In the genomic region with DNA sequence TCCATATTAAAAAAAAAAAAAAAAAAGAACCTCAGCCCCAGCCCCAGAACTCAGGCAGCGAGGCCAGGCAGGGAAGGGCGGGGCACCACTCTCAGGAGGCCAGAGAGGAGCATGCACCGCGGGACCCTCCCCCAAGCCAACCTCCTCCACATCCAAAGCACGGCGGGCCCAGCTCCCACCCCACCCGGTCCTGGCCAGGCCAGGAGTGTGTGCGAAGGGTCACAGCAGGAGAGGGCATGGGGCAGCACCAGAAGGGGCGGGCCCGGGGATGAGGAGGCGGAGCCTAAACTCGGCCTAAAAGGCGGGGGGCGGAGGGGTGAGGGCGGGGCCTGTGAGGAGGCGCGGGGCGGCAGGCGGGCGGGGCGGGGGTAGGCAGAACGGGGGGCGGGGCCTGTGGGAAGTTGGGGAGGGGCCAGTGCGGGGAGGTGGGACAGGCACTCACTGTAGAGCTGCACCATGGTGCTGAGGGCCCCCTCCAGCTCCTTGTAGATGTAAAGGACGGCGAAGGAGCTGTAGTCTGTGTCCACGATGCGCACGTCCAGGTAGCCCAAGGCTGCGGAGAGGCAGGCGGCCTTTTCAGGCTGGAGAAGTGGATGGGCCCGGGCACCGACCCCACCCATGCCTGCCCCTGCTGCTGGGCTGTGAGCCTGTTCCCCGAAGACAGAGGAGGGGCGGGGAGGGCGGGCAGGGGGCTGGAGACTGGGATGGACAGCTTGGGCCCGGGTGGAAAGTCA, we compare ENCODE assay signal across 9 cellular contexts. TPM values are rescaled to one million over a fixed set of nuclear protein-coding genes. Genes with fewer than 3 reads are reported as not detected.
DNase-seq lines count a peak whose midpoint lies in the region; FAIRE-seq lines count a peak whose summit lies in the region.
"Had no signal": no experiment of that assay in that cellular context is flagged by ENCODE, and none has a peak within 500 bp of the region (broad histone marks: within the 10 kb centered on the region; RNA-seq: fewer than 3 reads in every experiment).

No MANE protein-coding gene starts in this region.

- H3K36me3 ChIP-seq in BLaER1 treated with 17β-estradiol and CSF1 and Interleukin-3, amounts not matched to agents 10 nM and 100 nM: no peaks in the 10 kb centered on the region

- 0 out of 20 replicates have a peak overlapping the region, but pooled peaks of 1 of the 10 experiments have one; percentile 28 for H3K4me3 ChIP-seq in BLaER1 treated with 17β-estradiol and CSF1 and Interleukin-3, amounts not matched to agents 10 nM and 100 nM

- no peaks in the 10 kb centered on the region for H3K9me3 ChIP-seq in BLaER1 treated with 17β-estradiol and CSF1 and Interleukin-3, amounts not matched to agents 10 nM and 100 nM (replicated peaks in 1 of 11)

- H3K27me3 ChIP-seq in BLaER1 treated with 17β-estradiol and CSF1 and Interleukin-3, amounts not matched to agents 10 nM and 100 nM: peaks cover 0 to 21% (median 0%) of the 10 kb centered on the region in 11 experiments; a peak in 7 of 22 replicates

- H3K4me2 ChIP-seq in BLaER1 treated with 17β-estradiol and CSF1 and Interleukin-3, amounts not matched to agents 10 nM and 100 nM: peak overlapping the region; percentile 42 to 88 (median 68); a peak in 21 of 22 replicates

- H3K9ac ChIP-seq in BLaER1 treated with 17β-estradiol and CSF1 and Interleukin-3, amounts not matched to agents 10 nM and 100 nM: peak overlapping the region in 3 of 11 experiments; percentile 41 to 59 (median 50); a peak in 4 of 22 replicates

- DNase-seq in HuH-7.5 (ENCODE audit: low spot score): peak; percentile 84
- peak; percentile 61 for DNase-seq in activated T-cell treated with anti-CD3 and anti-CD28 coated beads for 48 hours (ENCODE audit: low read depth)
- DNase-seq in islet precursor cell: peak; percentile 97
- no peak for DNase-seq in SKM-1 (lab: John Stamatoyannopoulos, UW; ENCODE audit: unreplicated experiment)
- no peak for DNase-seq in GM19239 (ENCODE audit: insufficient read length, low spot score)
- DNase-seq in GM19238 (ENCODE audit: insufficient read length, low spot score): no peak
- no peak for DNase-seq in frontal cortex (ENCODE audit: low spot score in 2 of 2)

- H3K27ac ChIP-seq in BLaER1 treated with 17β-estradiol and CSF1 and Interleukin-3, amounts not matched to agents 10 nM and 100 nM: peak overlapping the region in 2 of 11 experiments; percentile 1 to 63; a peak in 4 of 22 replicates

- H4K20me1 ChIP-seq in BLaER1 treated with 17β-estradiol and CSF1 and Interleukin-3, amounts not matched to agents 10 nM and 100 nM: peaks cover 0 to 2% (median 0%) of the 10 kb centered on the region in 11 experiments; a peak in 3 of 22 replicates

- FAIRE-seq in GM19239 (lab: Jason Lieb, UNC) (no peak), frontal cortex (lab: Jason Lieb, UNC) (no peak)

- H3K4me1 ChIP-seq in BLaER1 treated with 17β-estradiol and CSF1 and Interleukin-3, amounts not matched to agents 10 nM and 100 nM: peaks cover 47 to 99% (median 95%) of the 10 kb centered on the region in 10 experiments

RNA-seq across cellular contexts. Expression of a gene that starts 1.2 kb away (rescaled TPM):
- total RNA-seq in frontal cortex: not detected
- total RNA-seq: lung microvascular endothelial cell had no signal

RNA-seq across cellular contexts. Expression of a gene that starts 5.0 kb away (rescaled TPM):
- total RNA-seq in frontal cortex: not detected
- total RNA-seq: lung microvascular endothelial cell had no signal

RNA-seq across cellular contexts. Expression of a gene that starts 14.8 kb away (rescaled TPM):
- not detected for total RNA-seq in frontal cortex
- total RNA-seq: lung microvascular endothelial cell had no signal

RNA-seq across cellular contexts. Expression of a gene that starts 20.3 kb away (rescaled TPM):
- not detected for total RNA-seq in frontal cortex
- total RNA-seq: lung microvascular endothelial cell had no signal

RNA-seq across cellular contexts. Expression of a gene that starts 28.1 kb away (rescaled TPM):
- 17.1 TPM for total RNA-seq in frontal cortex

Comparison
In these comparisons a context has a peak if more than half of its experiments do, and no peak if none do; other contexts are left out.
1. DNase-seq: peak in HuH-7.5 (single experiment), activated T-cell treated with anti-CD3 and anti-CD28 coated beads for 48 hours (single experiment) and islet precursor cell (single experiment); none in SKM-1 (single experiment), GM19239 (single experiment), GM19238 (single experiment) and frontal cortex (0 of 2).